1 cellular context compared by ENCODE assay signal in genomic region chrX:434946-435345, GRCh38.
TF ChIP-seq lines count a peak whose summit lies in the region.

No MANE protein-coding gene starts in this region.

TF ChIP-seq in A549, 52 proteins besides CTCF, POLR2A, EP300 and RAD21 (continued from another document):
- TF ChIP-seq ELK1 (IDR thresholded peaks at IDR 0.05; ENCODE audit: low read depth, low read length) (no peak), ZSCAN20 (CRISPR knock-in tag; IDR thresholded peaks at IDR 0.05) (no peak), REST (IDR thresholded peaks at IDR 0.05) (no peak)
